ENCODE assay signal across 14 cellular contexts in genomic region chr11:66967670-66968425, GRCh38. TPM values are rescaled to one million over a fixed set of nuclear protein-coding genes. Genes with fewer than 3 reads are reported as not detected.
DNase-seq lines count a peak whose midpoint lies in the region; ATAC-seq and TF ChIP-seq lines count a peak whose summit lies in the region.
"Had no signal": no experiment of that assay in that cellular context is flagged by ENCODE, and none has a peak within 500 bp of the region (broad histone marks: within the 10 kb centered on the region; RNA-seq: fewer than 3 reads in every experiment).

No MANE protein-coding gene starts in this region.

- H3K27ac ChIP-seq in breast epithelium (peak overlapping the region in 1 of 2 donors; percentile 32), WERI-Rb-1 (no peak overlapping the region)

- no peaks in the 10 kb centered on the region for H3K36me3 ChIP-seq in breast epithelium
- no peaks in the 10 kb centered on the region for H3K36me3 ChIP-seq in WERI-Rb-1
- H3K36me3 ChIP-seq: heart right ventricle, thyroid gland had no signal

- peak; percentile 47 for ATAC-seq in left ventricle myocardium superior
- no peak for ATAC-seq in HG02588 (IDR thresholded peaks at IDR 0.05; ENCODE audit: unreplicated experiment)

- H3K9me3 Mint-ChIP-seq in MCF 10A (ENCODE audit: unreplicated experiment) = no peaks in the 10 kb centered on the region
- H3K9me3 Mint-ChIP-seq in glutamatergic neuron (ENCODE audit: unreplicated experiment) = no peaks in the 10 kb centered on the region
- H3K9me3 Mint-ChIP-seq: activated naive CD8-positive, alpha-beta T cell treated with anti-CD3 and anti-CD28 coated beads for 36 hours; neural crest cell had no signal

- POLR2A ChIA-PET in MCF 10A (lab: Yijun Ruan, JAX) = interaction anchor here (0.6 to 5.4 kb wide), 4 partner anchors 10 to 77 kb away, joined by 3 to 61 read pairs (median 3); partner anchors contain the start of gene PC

- no TSS peak for BruUV-seq in MCF 10A (replicated peaks; lab: Mats Ljungman, UMichigan)

- H3K27ac Mint-ChIP-seq in MCF 10A (ENCODE audit: low read depth, unreplicated experiment) (peak overlapping the region; percentile 91), glutamatergic neuron (ENCODE audit: unreplicated experiment) (no peak overlapping the region)
- H3K27ac Mint-ChIP-seq: activated naive CD8-positive, alpha-beta T cell treated with anti-CD3 and anti-CD28 coated beads for 36 hours had no signal

- TF ChIP-seq POLR2A in breast epithelium (IDR thresholded peaks at IDR 0.05) = no peak

- H3K9me3 ChIP-seq in breast epithelium (no peaks in the 10 kb centered on the region), WERI-Rb-1 (ENCODE audit: severe bottlenecking) (no peaks in the 10 kb centered on the region)
- H3K9me3 ChIP-seq: thyroid gland had no signal

- H3K27me3 ChIP-seq in breast epithelium (no peaks in the 10 kb centered on the region), WERI-Rb-1 (ENCODE audit: insufficient read depth, low read depth, severe bottlenecking) (no peaks in the 10 kb centered on the region)
- H3K27me3 ChIP-seq: thyroid gland had no signal

- H3K4me3 Mint-ChIP-seq in MCF 10A (ENCODE audit: unreplicated experiment) (peak overlapping the region; percentile 30), glutamatergic neuron (ENCODE audit: unreplicated experiment) (no peak overlapping the region)
- H3K4me3 Mint-ChIP-seq: activated naive CD8-positive, alpha-beta T cell treated with anti-CD3 and anti-CD28 coated beads for 36 hours; neural crest cell had no signal

- peaks cover 0 to 4% of the 10 kb centered on the region in 2 donors for H3K4me1 ChIP-seq in breast epithelium

- DNase-seq in MCF 10A (ENCODE audit: unreplicated experiment) (peak; percentile 90), breast epithelium (ENCODE audit: low spot score in 2 of 2) (no peak), amniotic epithelial cell (ENCODE audit: low read depth) (peak; percentile 73), left ventricle myocardium superior (peak; percentile 35), WERI-Rb-1 (no peak), glutamatergic neuron (no peak)
- no peak for DNase-seq in activated effector memory CD4-positive, alpha-beta T cell treated with anti-CD3 and anti-CD28 coated beads, Interleukin-2, amount 50 U/mL, for 16 hours
- DNase-seq: activated CD4-positive, CD25-positive, alpha-beta regulatory T cell treated with anti-CD3 and anti-CD28 coated beads, Interleukin-2, amount 50 U/mL, for 72 hours; activated naive CD8-positive, alpha-beta T cell treated with anti-CD3 and anti-CD28 coated beads for 36 hours; stimulated activated CD4-positive, alpha-beta T cell treated with anti-CD3 and anti-CD28 coated beads, Interleukin-4, amount 100 ng/mL, for 24 hours; thyroid gland had no signal

- CTCF ChIA-PET in MCF 10A (lab: Yijun Ruan, JAX) = no interaction called here

- H3K27me3 Mint-ChIP-seq in MCF 10A (ENCODE audit: insufficient read depth, unreplicated experiment) (no peaks in the 10 kb centered on the region), glutamatergic neuron (ENCODE audit: unreplicated experiment) (peaks cover 9% of the 10 kb centered on the region)

- intact Hi-C loops in MCF 10A (cut with micrococcal nuclease) = no loop called here
- intact Hi-C loops in breast epithelium (cut with DNase I; ENCODE audit: low total_unique reads) = no loop called here
- intact Hi-C loops in left ventricle myocardium superior (cut with micrococcal nuclease) = no loop called here

- no peak overlapping the region for H3K4me3 ChIP-seq in breast epithelium
- H3K4me3 ChIP-seq in WERI-Rb-1 (ENCODE audit: low read depth, low read length) = no peak overlapping the region
- H3K4me3 ChIP-seq: heart right ventricle, thyroid gland had no signal

- H3K36me3 Mint-ChIP-seq in MCF 10A (ENCODE audit: insufficient read depth, unreplicated experiment) = no peaks in the 10 kb centered on the region
- H3K36me3 Mint-ChIP-seq in glutamatergic neuron (ENCODE audit: unreplicated experiment) = no peaks in the 10 kb centered on the region
- H3K36me3 Mint-ChIP-seq: activated naive CD8-positive, alpha-beta T cell treated with anti-CD3 and anti-CD28 coated beads for 36 hours had no signal

- TF ChIP-seq CTCF in MCF 10A (IDR thresholded peaks at IDR 0.05; ENCODE audit: unreplicated experiment) = no peak
- TF ChIP-seq CTCF in breast epithelium (IDR thresholded peaks at IDR 0.05) = no peak
- no peak for TF ChIP-seq CTCF in WERI-Rb-1 (IDR thresholded peaks at IDR 0.05; ENCODE audit: low read depth, low read length)
- TF ChIP-seq CTCF in glutamatergic neuron (IDR thresholded peaks at IDR 0.05; ENCODE audit: partially characterized antibody, unreplicated experiment) = no peak

- peaks cover 44% of the 10 kb centered on the region for H3K4me1 Mint-ChIP-seq in MCF 10A (ENCODE audit: insufficient read depth, unreplicated experiment)
- H3K4me1 Mint-ChIP-seq in glutamatergic neuron (ENCODE audit: low read depth, unreplicated experiment) = peaks cover 8% of the 10 kb centered on the region

RNA-seq across cellular contexts. Expression of gene C11orf86, which starts 7.3 kb away (rescaled TPM):
- total RNA-seq in MCF 10A (2022) (not detected in 2 replicates), breast epithelium (not detected), left ventricle myocardium superior (not detected), glutamatergic neuron (ENCODE audit: unreplicated experiment) (not detected)
- total RNA-seq: activated naive CD8-positive, alpha-beta T cell treated with anti-CD3 and anti-CD28 coated beads for 36 hours; heart right ventricle; neural crest cell; thyroid gland had no signal

RNA-seq across cellular contexts. Expression of gene PC, which starts 9.7 kb away (rescaled TPM):
- total RNA-seq in MCF 10A (2022) = 27.0 and 37.7 TPM in 2 replicates
- total RNA-seq in breast epithelium = 100 to 1,000 TPM in 1 of 3 donors, 10 to 100 TPM in 2; 35.4 to 137 (median 50.2) TPM
- total RNA-seq in left ventricle myocardium superior = 5.2 TPM
- 47.4 TPM for total RNA-seq in glutamatergic neuron (ENCODE audit: unreplicated experiment)

RNA-seq across cellular contexts. Expression of gene SYT12, which starts 55.1 kb away (rescaled TPM):
- 0.44 and 0.59 TPM in 2 replicates for total RNA-seq in MCF 10A (2022)
- 10 to 100 TPM in 2 of 3 donors, under 1 TPM in 1; 0.16 to 30.3 (median 10.2) TPM for total RNA-seq in breast epithelium
- 0.37 TPM for total RNA-seq in left ventricle myocardium superior
- total RNA-seq in glutamatergic neuron (ENCODE audit: unreplicated experiment) = 0.37 TPM
- total RNA-seq: activated naive CD8-positive, alpha-beta T cell treated with anti-CD3 and anti-CD28 coated beads for 36 hours had no signal

Comparison
In these comparisons a context has a peak if more than half of its experiments do, and no peak if none do; other contexts are left out.
1. DNase-seq: peak in MCF 10A (single experiment), amniotic epithelial cell (single experiment) and left ventricle myocardium superior (single experiment); none in breast epithelium (0 of 2), WERI-Rb-1 (single experiment), activated effector memory CD4-positive, alpha-beta T cell treated with anti-CD3 and anti-CD28 coated beads, Interleukin-2, amount 50 U/mL, for 16 hours (single experiment) and glutamatergic neuron (single experiment).